ENCODE assay signal across 12 cellular contexts in genomic region chr13:110643768-110644421, GRCh38. TPM values are rescaled to one million over a fixed set of nuclear protein-coding genes. Genes with fewer than 3 reads are reported as not detected.
DNase-seq lines count a peak whose midpoint lies in the region; ATAC-seq and TF ChIP-seq lines count a peak whose summit lies in the region.
"Had no signal": no experiment of that assay in that cellular context is flagged by ENCODE, and none has a peak within 500 bp of the region (broad histone marks: within the 10 kb centered on the region; RNA-seq: fewer than 3 reads in every experiment).

No MANE protein-coding gene starts in this region.

- H3K27me3 Mint-ChIP-seq in chondrocyte (ENCODE audit: low read depth): no peaks in the 10 kb centered on the region
- no peaks in the 10 kb centered on the region for H3K27me3 Mint-ChIP-seq in effector memory CD8-positive, alpha-beta T cell

- no peak for ATAC-seq in effector memory CD8-positive, alpha-beta T cell (replicated peaks)

- no peaks in the 10 kb centered on the region for H3K27me3 ChIP-seq in cardiac muscle cell
- H3K27me3 ChIP-seq: BLaER1 treated with 17β-estradiol and CSF1 and Interleukin-3, amounts not matched to agents 10 nM and 100 nM had no signal

- no peak overlapping the region for H3K27ac Mint-ChIP-seq in chondrocyte (ENCODE audit: unreplicated experiment)
- H3K27ac Mint-ChIP-seq in effector memory CD8-positive, alpha-beta T cell: no peak overlapping the region

- peaks cover 18% of the 10 kb centered on the region for H3K36me3 ChIP-seq in cardiac muscle cell

- peak overlapping the region; percentile 13 for H3K27ac ChIP-seq in cardiac muscle cell
- H3K27ac ChIP-seq: BLaER1 treated with 17β-estradiol and CSF1 and Interleukin-3, amounts not matched to agents 10 nM and 100 nM had no signal

- intact Hi-C loops in cardiac septum (cut with DNase I): no loop called here

- no peak overlapping the region for H3K4me3 ChIP-seq in cardiac muscle cell
- H3K4me3 ChIP-seq: BLaER1 treated with 17β-estradiol and CSF1 and Interleukin-3, amounts not matched to agents 10 nM and 100 nM; HAP-1 had no signal

- H3K4me1 ChIP-seq in cardiac muscle cell (ENCODE audit: low read depth): peaks cover 3% of the 10 kb centered on the region
- H3K4me1 ChIP-seq: HAP-1 had no signal

- H3K4me3 Mint-ChIP-seq in chondrocyte (ENCODE audit: unreplicated experiment): no peak overlapping the region
- H3K4me3 Mint-ChIP-seq in effector memory CD8-positive, alpha-beta T cell: no peak overlapping the region

- H3K9me3 Mint-ChIP-seq in chondrocyte (ENCODE audit: low read depth): no peaks in the 10 kb centered on the region
- no peaks in the 10 kb centered on the region for H3K9me3 Mint-ChIP-seq in effector memory CD8-positive, alpha-beta T cell

- no peaks in the 10 kb centered on the region for H3K9me3 ChIP-seq in cardiac muscle cell (ENCODE audit: low read depth)
- H3K9me3 ChIP-seq: BLaER1 treated with 17β-estradiol and CSF1 and Interleukin-3, amounts not matched to agents 10 nM and 100 nM; HAP-1 had no signal

- H3K4me1 Mint-ChIP-seq in chondrocyte (ENCODE audit: low read depth): peaks cover 16% of the 10 kb centered on the region
- H3K4me1 Mint-ChIP-seq in effector memory CD8-positive, alpha-beta T cell (ENCODE audit: low read depth in 2 of 2): peaks cover 0 to 4% of the 10 kb centered on the region in 2 donors

- TF ChIP-seq CTCF in cardiac muscle cell (IDR thresholded peaks at IDR 0.05; ENCODE audit: low read depth, low read length): no peak
- TF ChIP-seq CTCF in chondrocyte (IDR thresholded peaks at IDR 0.05): no peak

- H3K36me3 Mint-ChIP-seq in chondrocyte (ENCODE audit: low read depth): peaks cover 10% of the 10 kb centered on the region
- peaks cover 17% of the 10 kb centered on the region for H3K36me3 Mint-ChIP-seq in effector memory CD8-positive, alpha-beta T cell (ENCODE audit: insufficient read depth)

- no peak for DNase-seq in cardiac muscle cell (ENCODE audit: low read depth in 1 of 2, low spot score in 1 of 2)
- no peak for DNase-seq in cardiac septum (ENCODE audit: low spot score)
- DNase-seq in chondrocyte (ENCODE audit: low spot score): peak; percentile 63
- peak; percentile 60 for DNase-seq in mesenteric fat pad (ENCODE audit: low spot score)
- no peak for DNase-seq in NOMO-1 treated with DMSO at 0.1 percent for 48 hours (lab: John Stamatoyannopoulos, UW; ENCODE audit: unreplicated experiment)
- DNase-seq in anterior cingulate cortex (lab: John Stamatoyannopoulos, UW): no peak
- no peak for DNase-seq in SK-N-DZ (ENCODE audit: low spot score)
- no peak for DNase-seq in effector memory CD8-positive, alpha-beta T cell
- DNase-seq: MM.1S, NCI-H446 had no signal

RNA-seq across cellular contexts. Expression of gene NAXD, which starts 28.6 kb away (rescaled TPM):
- total RNA-seq in cardiac muscle cell (32.8 and 36.8 TPM in 2 replicates), cardiac septum (23.7 TPM), chondrocyte (23.5 to 28.4 TPM (median 27.1 TPM) in 3 replicates), mesenteric fat pad (20.1 TPM)
- 40.7 and 48.9 TPM in 2 replicates for polyA plus RNA-seq in cardiac muscle cell
- polyA plus RNA-seq in SK-N-DZ (2014; cell fraction: cytosol; rRNA removed): 30.1 and 33.7 TPM in 2 replicates
- 71.5 and 72.7 TPM in 2 replicates for polyA plus RNA-seq in SK-N-DZ (2014; cell fraction: nucleus; rRNA removed)

Comparison
In these comparisons a context has a peak if more than half of its experiments do, and no peak if none do; other contexts are left out.
1. DNase-seq: peak in chondrocyte (single experiment) and mesenteric fat pad (single experiment); none in cardiac muscle cell (0 of 2), cardiac septum (single experiment), NOMO-1 treated with DMSO at 0.1 percent for 48 hours (single experiment), anterior cingulate cortex (0 of 58), SK-N-DZ (single experiment) and effector memory CD8-positive, alpha-beta T cell (0 of 3).